Comparison of ENCODE assay signal across 10 cellular contexts in genomic region chr15:52653451-52653964, GRCh38. TPM values are rescaled to one million over a fixed set of nuclear protein-coding genes. Genes with fewer than 3 reads are reported as not detected.
A peak's percentile ranks its signal among the peaks of the same experiment; 100 is the strongest.
DNase-seq lines count a peak whose midpoint lies in the region; ATAC-seq and TF ChIP-seq lines count a peak whose summit lies in the region.
"Had no signal": no experiment of that assay in that cellular context is flagged by ENCODE, and none has a peak within 500 bp of the region (broad histone marks: within the 10 kb centered on the region; RNA-seq: fewer than 3 reads in every experiment).

No MANE protein-coding gene starts in this region.

- no peaks in the 10 kb centered on the region for H3K36me3 ChIP-seq in GM23338 (ENCODE audit: insufficient read depth)
- H3K36me3 ChIP-seq in SK-N-SH (replicated peaks in 1 of 2; ENCODE audit: control insufficient read depth in 1 of 2, insufficient read depth in 2 of 2, low read length in 1 of 2), result peaks cover 0 to 9% of the 10 kb centered on the region in 2 experiments
- peaks cover 5% of the 10 kb centered on the region for H3K36me3 ChIP-seq in skeletal muscle satellite cell (ENCODE audit: insufficient read depth, low read length)

- H3K9me2 ChIP-seq in GM23338 (ENCODE audit: insufficient read depth), result no peaks in the 10 kb centered on the region
- H3K9me2 ChIP-seq in SK-N-SH, result no peaks in the 10 kb centered on the region

- no peaks in the 10 kb centered on the region for H3K9me3 Mint-ChIP-seq in GM23338
- H3K9me3 Mint-ChIP-seq: stimulated activated naive B cell treated with anti-CD40 and anti-IgM and Interleukin-4, amounts not matched to agents 10 μg/mL and 1 μg/mL and 100 μg/mL, for 72 hours had no signal

- CTCF ChIA-PET in SK-N-SH (lab: Yijun Ruan, JAX), result no interaction called here

- no peaks in the 10 kb centered on the region for H3K27me3 Mint-ChIP-seq in GM23338 (ENCODE audit: insufficient read depth, low read depth, poor library complexity)
- H3K27me3 Mint-ChIP-seq: stimulated activated naive B cell treated with anti-CD40 and anti-IgM and Interleukin-4, amounts not matched to agents 10 μg/mL and 1 μg/mL and 100 μg/mL, for 72 hours had no signal

- H4K20me1 ChIP-seq in GM23338 (replicated peaks; ENCODE audit: insufficient read depth), result no peaks in the 10 kb centered on the region
- H4K20me1 ChIP-seq in SK-N-SH (ENCODE audit: insufficient read depth), result no peaks in the 10 kb centered on the region

- no peaks in the 10 kb centered on the region for H3K9me3 ChIP-seq in SK-N-SH
- H3K9me3 ChIP-seq in skeletal muscle satellite cell (replicated peaks; ENCODE audit: low read length), result no peaks in the 10 kb centered on the region

- no peaks in the 10 kb centered on the region for H3K36me3 Mint-ChIP-seq in GM23338 (ENCODE audit: low read depth)

- POLR2A ChIA-PET in SK-N-SH (lab: Yijun Ruan, JAX), result no interaction called here

- ATAC-seq in GM23338 (peak; percentile 46), GM18858 (IDR thresholded peaks at IDR 0.05; ENCODE audit: unreplicated experiment) (no peak)
- ATAC-seq: stimulated activated naive B cell treated with anti-CD40 and anti-IgM and Interleukin-4, amounts not matched to agents 10 μg/mL and 1 μg/mL and 100 μg/mL, for 72 hours had no signal

- no peaks in the 10 kb centered on the region; the same call in 1 of the 2 replicates for H3K4me1 ChIP-seq in GM23338 (ENCODE audit: insufficient read depth)
- peaks cover 17 to 18% of the 10 kb centered on the region in 2 experiments; a peak in 3 of 4 replicates for H3K4me1 ChIP-seq in SK-N-SH (ENCODE audit: control insufficient read depth in 1 of 2, insufficient read depth in 2 of 2, low read depth in 1 of 2, low read length in 1 of 2)
- H3K4me1 ChIP-seq in skeletal muscle satellite cell (ENCODE audit: control insufficient read depth, insufficient read depth, low read length), result peaks cover 64% of the 10 kb centered on the region

- H3K79me2 ChIP-seq in GM23338 (replicated peaks; ENCODE audit: insufficient read depth) (no peaks in the 10 kb centered on the region), SK-N-SH (ENCODE audit: insufficient read depth) (no peaks in the 10 kb centered on the region)

- H3F3A ChIP-seq in GM23338 (replicated peaks; ENCODE audit: low read depth) (no peaks in the 10 kb centered on the region), SK-N-SH (replicated peaks; ENCODE audit: insufficient read depth) (peaks cover 20% of the 10 kb centered on the region)

- H3K4me2 ChIP-seq in GM23338 (no peak overlapping the region), SK-N-SH (peak overlapping the region; percentile 75; the same call in 1 of the 2 replicates), skeletal muscle satellite cell (ENCODE audit: low read length) (peak overlapping the region; percentile 87)

- no peaks in the 10 kb centered on the region for H3K27me3 ChIP-seq in GM23338 (ENCODE audit: insufficient read depth)
- H3K27me3 ChIP-seq in SK-N-SH (ENCODE audit: insufficient read depth), result no peaks in the 10 kb centered on the region
- H3K27me3 ChIP-seq in skeletal muscle satellite cell (ENCODE audit: control insufficient read depth, insufficient read depth, low read length), result no peaks in the 10 kb centered on the region

- no peak for TF ChIP-seq RAD21 in SK-N-SH (IDR thresholded peaks at IDR 0.05; ENCODE audit: low read length)

- no peak overlapping the region for H2AFZ ChIP-seq in GM23338
- no peak overlapping the region for H2AFZ ChIP-seq in SK-N-SH (ENCODE audit: low read depth)

- H3K27ac ChIP-seq in GM23338 (ENCODE audit: low read depth) (no peak overlapping the region), SK-N-SH (ENCODE audit: low read depth in 2 of 2, low read length in 1 of 2) (peak overlapping the region; percentile 81 to 98)

- peak; percentile 20 for DNase-seq in GM23338 (ENCODE audit: low spot score)
- DNase-seq in SK-N-SH, result no peak
- DNase-seq in fibroblast of villous mesenchyme (ENCODE audit: low read depth), result peak; percentile 73
- no peak for DNase-seq in NCI-H187 treated with DMSO at 0.1 percent for 48 hours (lab: John Stamatoyannopoulos, UW)
- DNase-seq in stimulated activated CD4-positive, alpha-beta T cell treated with anti-CD3 and anti-CD28 coated beads, Interleukin-4, amount 100 ng/mL, for 24 hours, result no peak
- no peak for DNase-seq in 8988T
- DNase-seq: head of caudate nucleus; stimulated activated naive B cell treated with anti-CD40 and anti-IgM and Interleukin-4, amounts not matched to agents 10 μg/mL and 1 μg/mL and 100 μg/mL, for 72 hours had no signal

- TF ChIP-seq CTCF in GM23338 (conservative IDR thresholded peaks at IDR 0.05; ENCODE audit: low read depth in 2 of 2) (no peak), SK-N-SH (IDR thresholded peaks at IDR 0.05) (no peak), fibroblast of villous mesenchyme (IDR thresholded peaks at IDR 0.05; ENCODE audit: insufficient read depth, low read depth, low read length) (no peak)

- H3K4me1 Mint-ChIP-seq in GM23338, result peaks cover 12% of the 10 kb centered on the region

- H3K4me3 ChIP-seq in GM23338 (no peak overlapping the region), SK-N-SH (ENCODE audit: low read depth in 2 of 2, low read length in 1 of 2) (no peak overlapping the region), fibroblast of villous mesenchyme (ENCODE audit: low read depth, low read length) (no peak overlapping the region), skeletal muscle satellite cell (ENCODE audit: low read length) (peak overlapping the region; percentile 16)

- no peak overlapping the region for H3K4me3 Mint-ChIP-seq in GM23338
- H3K4me3 Mint-ChIP-seq: stimulated activated naive B cell treated with anti-CD40 and anti-IgM and Interleukin-4, amounts not matched to agents 10 μg/mL and 1 μg/mL and 100 μg/mL, for 72 hours had no signal

- H3K9ac ChIP-seq in SK-N-SH (peak overlapping the region; percentile 70; the same call in 1 of the 2 replicates), skeletal muscle satellite cell (ENCODE audit: low read depth, low read length) (peak overlapping the region; percentile 71)

- WGBS in SK-N-SH (ENCODE audit: low lambda C conversion rate), result 43% methylated on average over 4 of the region's 4 CpGs

- peak overlapping the region; percentile 80; the same call in 1 of the 2 replicates for H3K27ac Mint-ChIP-seq in GM23338

- TF ChIP-seq EP300 in SK-N-SH (IDR thresholded peaks at IDR 0.05; ENCODE audit: borderline replicate concordance in 1 of 2, low read depth in 1 of 2, low read length in 1 of 2), result no peak

TF ChIP-seq in GM23338, 12 proteins besides CTCF, POLR2A, EP300 and RAD21:
- TF ChIP-seq NANOG (IDR thresholded peaks at IDR 0.05; ENCODE audit: borderline replicate concordance) (no peak), EZH2 (IDR thresholded peaks at IDR 0.05; ENCODE audit: low read depth, unreplicated experiment) (no peak), EZH2phosphoT487 (IDR thresholded peaks at IDR 0.05; ENCODE audit: unreplicated experiment) (no peak)

TF ChIP-seq in SK-N-SH, 30 proteins besides CTCF, POLR2A, EP300 and RAD21:
- TF ChIP-seq USF1 (IDR thresholded peaks at IDR 0.05; ENCODE audit: borderline replicate concordance, low read depth), result no peak
- TF ChIP-seq TCF12 (IDR thresholded peaks at IDR 0.05), result peak; percentile 5; the same call in 1 of the 2 replicates
- TF ChIP-seq NFIC (IDR thresholded peaks at IDR 0.05; ENCODE audit: borderline replicate concordance), result peak; percentile 52
- TF ChIP-seq RFX5 (IDR thresholded peaks at IDR 0.05; ENCODE audit: low read length), result no peak
- peak; percentile 41; the same call in 1 of the 2 replicates for TF ChIP-seq FOSL2 (IDR thresholded peaks at IDR 0.05; ENCODE audit: borderline replicate concordance, low read depth)
- no peak for TF ChIP-seq NRF1 (IDR thresholded peaks at IDR 0.05; ENCODE audit: low read depth, low read length)
- TF ChIP-seq RXRA (IDR thresholded peaks at IDR 0.05; ENCODE audit: borderline replicate concordance, low read depth), result no peak
- no peak for TF ChIP-seq JUND (IDR thresholded peaks at IDR 0.05)

RNA-seq across cellular contexts. Expression of gene ATOSA, which starts 25.7 kb away (rescaled TPM):
- 12.4 and 14.0 TPM in 2 replicates for total RNA-seq in GM23338 (2014; rRNA removed; shearing (Covaris generic))
- 6.2 and 7.5 TPM in 2 replicates for polyA plus RNA-seq in GM23338 (2016; fragmentation: Nextera tagmentation; extraction: Ambion mirVana)
- polyA plus RNA-seq in SK-N-SH (2012; rRNA removed), result 7.4 and 10.9 TPM in 2 replicates
- 8.2 and 9.2 TPM in 2 replicates for polyA plus RNA-seq in SK-N-SH (2012; cell fraction: cytosol; rRNA removed)
- 23.1 and 33.3 TPM in 2 replicates for polyA plus RNA-seq in SK-N-SH (2012; cell fraction: nucleus; rRNA removed)
- 19.0 and 29.8 TPM in 2 replicates for total RNA-seq in fibroblast of villous mesenchyme
- total RNA-seq in skeletal muscle satellite cell (2012; rRNA removed), result 15.5 and 18.0 TPM in 2 replicates

Comparison
In these comparisons a context has a peak if more than half of its experiments do, and no peak if none do; other contexts are left out.
1. DNase-seq: peak in GM23338 (single experiment) and fibroblast of villous mesenchyme (single experiment); none in SK-N-SH (single experiment), NCI-H187 treated with DMSO at 0.1 percent for 48 hours (single experiment), stimulated activated CD4-positive, alpha-beta T cell treated with anti-CD3 and anti-CD28 coated beads, Interleukin-4, amount 100 ng/mL, for 24 hours (single experiment) and 8988T (single experiment).